22 cellular contexts compared by ENCODE assay signal in the genomic region with DNA sequence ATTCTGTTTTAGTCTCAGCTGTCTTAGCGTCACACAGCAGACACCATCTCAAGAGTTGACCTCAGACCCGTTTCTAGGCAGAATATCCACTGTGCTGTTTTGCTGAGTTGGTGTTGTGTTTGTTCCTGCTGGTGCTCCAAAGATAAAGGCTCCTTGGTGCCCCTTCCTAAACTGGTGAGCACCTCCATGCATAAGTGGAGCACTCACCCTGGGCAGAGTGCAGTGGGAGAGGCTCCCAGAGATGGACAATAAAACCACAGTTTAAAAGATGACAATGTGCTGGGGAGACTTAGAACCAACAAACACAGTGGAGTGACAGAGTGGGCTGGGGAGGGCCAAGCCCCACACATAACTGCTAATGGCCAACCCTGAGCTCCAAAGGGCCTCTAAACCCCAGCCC.
DNase-seq lines count a peak whose midpoint lies in the region; ATAC-seq, FAIRE-seq and TF ChIP-seq lines count a peak whose summit lies in the region.
"Had no signal": no experiment of that assay in that cellular context is flagged by ENCODE, and none has a peak within 500 bp of the region (broad histone marks: within the 10 kb centered on the region; RNA-seq: fewer than 3 reads in every experiment).

No MANE protein-coding gene starts in this region.

- no peaks in the 10 kb centered on the region for H3K9me3 ChIP-seq in HepG2 (ENCODE audit: low read length)
- H3K9me3 ChIP-seq in right lobe of liver = no peaks in the 10 kb centered on the region
- H3K9me3 ChIP-seq in neural progenitor cell (ENCODE audit: low read depth) = no peaks in the 10 kb centered on the region
- H3K9me3 ChIP-seq: A549, Caco-2 had no signal

- no TSS peak for BruUV-seq in HepG2 (replicated peaks; lab: Mats Ljungman, UMichigan)

- 47% methylated on average over 2 of the region's 2 CpGs for WGBS in HepG2 (ENCODE audit: low lambda C conversion rate)
- no CpG with 5 or more reads among the region's 2 CpGs for WGBS in right lobe of liver (ENCODE audit: insufficient coverage, low coverage, low lambda C conversion rate, missing lambda C conversion rate)

- no peak for TF ChIP-seq EP300 in HepG2 (IDR thresholded peaks at IDR 0.05; ENCODE audit: low read depth in 2 of 2, low read length in 2 of 2)
- TF ChIP-seq EP300 in HepG2 (CRISPR knock-in tag; IDR thresholded peaks at IDR 0.05; ENCODE audit: borderline replicate concordance) = no peak

- no peaks in the 10 kb centered on the region for H3K9me3 Mint-ChIP-seq in neural progenitor cell
- no peaks in the 10 kb centered on the region for H3K9me3 Mint-ChIP-seq in nephron progenitor cell
- H3K9me3 Mint-ChIP-seq: CD4-positive, alpha-beta T cell had no signal

- TF ChIP-seq CTCF in HepG2 (CRISPR knock-in tag; IDR thresholded peaks at IDR 0.05) = no peak
- TF ChIP-seq CTCF in right lobe of liver (IDR thresholded peaks at IDR 0.05) = no peak
- TF ChIP-seq CTCF in neural progenitor cell (IDR thresholded peaks at IDR 0.05) = no peak
- no peak for TF ChIP-seq CTCF in nephron progenitor cell (IDR thresholded peaks at IDR 0.05)

- TF ChIP-seq POLR2A in HepG2 (IDR thresholded peaks at IDR 0.05; ENCODE audit: insufficient read depth in 1 of 2, low read depth in 2 of 2, low read length in 2 of 2) (no peak), right lobe of liver (IDR thresholded peaks at IDR 0.05) (no peak)

- ATAC-seq in HepG2 = no peak; the same call in 2 of the 3 replicates
- ATAC-seq in right lobe of liver = no peak
- ATAC-seq: A549 had no signal

- H3K79me2 ChIP-seq in HepG2 (ENCODE audit: insufficient read depth, low read length) = no peaks in the 10 kb centered on the region
- H3K79me2 ChIP-seq in neural progenitor cell (ENCODE audit: low read depth) = no peaks in the 10 kb centered on the region

- H3K27me3 ChIP-seq in HepG2 (ENCODE audit: control insufficient read depth in 1 of 2, insufficient read depth in 2 of 2, low read length in 2 of 2) (peaks cover 0 to 8% of the 10 kb centered on the region in 2 experiments; a peak in 3 of 5 replicates), right lobe of liver (no peaks in the 10 kb centered on the region), neural progenitor cell (no peaks in the 10 kb centered on the region)

- H3K27ac Mint-ChIP-seq in neural progenitor cell (peak overlapping the region; percentile 61), nephron progenitor cell (no peak overlapping the region)
- H3K27ac Mint-ChIP-seq: CD4-positive, alpha-beta T cell had no signal

- H3K27me3 Mint-ChIP-seq in neural progenitor cell (ENCODE audit: insufficient read depth, low read depth) (peaks cover 4% of the 10 kb centered on the region), nephron progenitor cell (ENCODE audit: low read depth, poor library complexity) (peaks cover 2% of the 10 kb centered on the region)

- CTCF ChIA-PET in HepG2 (lab: Yijun Ruan, JAX; ENCODE audit: low intra/inter-chr PET ratio, low total read pairs) = no interaction called here

- H3K4me3 Mint-ChIP-seq in neural progenitor cell (no peak overlapping the region), nephron progenitor cell (no peak overlapping the region)
- H3K4me3 Mint-ChIP-seq: CD4-positive, alpha-beta T cell had no signal

- no peaks in the 10 kb centered on the region for H3F3A ChIP-seq in neural progenitor cell (ENCODE audit: low read depth)

- H4K20me1 ChIP-seq in HepG2 (ENCODE audit: insufficient read depth, low read length) (no peaks in the 10 kb centered on the region), neural progenitor cell (ENCODE audit: low read depth) (no peaks in the 10 kb centered on the region)

- peaks cover 21% of the 10 kb centered on the region for H3K4me1 Mint-ChIP-seq in neural progenitor cell
- peaks cover 25% of the 10 kb centered on the region for H3K4me1 Mint-ChIP-seq in nephron progenitor cell

- H2AFZ ChIP-seq in HepG2 (ENCODE audit: low read length) (no peak overlapping the region), neural progenitor cell (replicated peaks) (no peak overlapping the region)

- H3K4me3 ChIP-seq in HepG2 (replicated peaks in 1 of 3; ENCODE audit: insufficient read depth in 1 of 3, low read depth in 2 of 3, low read length in 3 of 3) (no peak overlapping the region), right lobe of liver (no peak overlapping the region), neural progenitor cell (no peak overlapping the region)
- H3K4me3 ChIP-seq: A549 had no signal

- H3K4me2 ChIP-seq in HepG2 (ENCODE audit: low read depth, low read length) = no peak overlapping the region
- H3K4me2 ChIP-seq in neural progenitor cell = no peak overlapping the region
- H3K4me2 ChIP-seq: A549 had no signal

- H3K9ac ChIP-seq in HepG2 (ENCODE audit: insufficient read depth, low read depth, low read length) (no peak overlapping the region), neural progenitor cell (no peak overlapping the region)

- in situ Hi-C loops in HepG2 (cut with HindIII; ENCODE audit: extremely low pct_ligation_motif_present, low pct_unique_long_range_greater_than_20kb) = loop anchor here (10.0 to 25.0 kb wide), 2 partner anchors 272 to 374 kb away; a partner anchor contains a TSS

- H3K36me3 Mint-ChIP-seq in neural progenitor cell (no peaks in the 10 kb centered on the region), nephron progenitor cell (ENCODE audit: low read depth) (no peaks in the 10 kb centered on the region)

- POLR2A ChIA-PET in HepG2 (lab: Yijun Ruan, JAX) = no interaction called here

- intact Hi-C loops in HepG2 (cut with micrococcal nuclease; ENCODE audit: unreplicated experiment) (no loop called here), right lobe of liver (cut with DNase I) (loop anchor here (10.0 kb wide), 2 partner anchors 272 to 402 kb away; a partner anchor contains a TSS)

- no peak for DNase-seq in HepG2 (ENCODE audit: low spot score)
- no peak for DNase-seq in right lobe of liver
- DNase-seq in neural progenitor cell (ENCODE audit: low spot score) = no peak
- DNase-seq in substantia nigra (lab: John Stamatoyannopoulos, UW) = no peak
- DNase-seq in nephron progenitor cell = no peak
- DNase-seq in D341Med (ENCODE audit: low spot score) = no peak
- DNase-seq in HPDE6-E6E7 (ENCODE audit: extremely low spot score) = no peak
- DNase-seq: AML-193; Caco-2; CD4-positive, alpha-beta T cell; DMS153; DMS79; GDM1; HCEC 1CT; IMR-90; KBM-7 had no signal

- TF ChIP-seq RAD21 in HepG2 (CRISPR knock-in tag; IDR thresholded peaks at IDR 0.05) = no peak

- no peak for FAIRE-seq in HepG2 (lab: Jason Lieb, UNC)
- FAIRE-seq: A549, GM12892, GM18507, H1 had no signal

- H3K27ac ChIP-seq in HepG2 (ENCODE audit: extremely low read length, insufficient read depth, low read length) (no peak overlapping the region), right lobe of liver (no peak overlapping the region), neural progenitor cell (no peak overlapping the region), substantia nigra (ENCODE audit: low read depth, low read length, poor library complexity, severe bottlenecking) (peak overlapping the region; percentile 64)
- H3K27ac ChIP-seq: 22Rv1, A549, C4-2B had no signal

- no peaks in the 10 kb centered on the region for H3K36me3 ChIP-seq in HepG2 (replicated peaks in 1 of 2; ENCODE audit: control insufficient read depth in 1 of 2, insufficient read depth in 2 of 2, low read length in 2 of 2)
- no peaks in the 10 kb centered on the region for H3K36me3 ChIP-seq in right lobe of liver
- no peaks in the 10 kb centered on the region for H3K36me3 ChIP-seq in neural progenitor cell

- H3K4me1 ChIP-seq in HepG2 (ENCODE audit: insufficient read depth, low read length) = peaks cover 19% of the 10 kb centered on the region
- no peaks in the 10 kb centered on the region for H3K4me1 ChIP-seq in right lobe of liver
- peaks cover 3% of the 10 kb centered on the region for H3K4me1 ChIP-seq in neural progenitor cell
- H3K4me1 ChIP-seq: Caco-2 had no signal

TF ChIP-seq in HepG2, 621 proteins besides CTCF, POLR2A, EP300 and RAD21 (continues in another document):
- TF ChIP-seq, protein P1, sequence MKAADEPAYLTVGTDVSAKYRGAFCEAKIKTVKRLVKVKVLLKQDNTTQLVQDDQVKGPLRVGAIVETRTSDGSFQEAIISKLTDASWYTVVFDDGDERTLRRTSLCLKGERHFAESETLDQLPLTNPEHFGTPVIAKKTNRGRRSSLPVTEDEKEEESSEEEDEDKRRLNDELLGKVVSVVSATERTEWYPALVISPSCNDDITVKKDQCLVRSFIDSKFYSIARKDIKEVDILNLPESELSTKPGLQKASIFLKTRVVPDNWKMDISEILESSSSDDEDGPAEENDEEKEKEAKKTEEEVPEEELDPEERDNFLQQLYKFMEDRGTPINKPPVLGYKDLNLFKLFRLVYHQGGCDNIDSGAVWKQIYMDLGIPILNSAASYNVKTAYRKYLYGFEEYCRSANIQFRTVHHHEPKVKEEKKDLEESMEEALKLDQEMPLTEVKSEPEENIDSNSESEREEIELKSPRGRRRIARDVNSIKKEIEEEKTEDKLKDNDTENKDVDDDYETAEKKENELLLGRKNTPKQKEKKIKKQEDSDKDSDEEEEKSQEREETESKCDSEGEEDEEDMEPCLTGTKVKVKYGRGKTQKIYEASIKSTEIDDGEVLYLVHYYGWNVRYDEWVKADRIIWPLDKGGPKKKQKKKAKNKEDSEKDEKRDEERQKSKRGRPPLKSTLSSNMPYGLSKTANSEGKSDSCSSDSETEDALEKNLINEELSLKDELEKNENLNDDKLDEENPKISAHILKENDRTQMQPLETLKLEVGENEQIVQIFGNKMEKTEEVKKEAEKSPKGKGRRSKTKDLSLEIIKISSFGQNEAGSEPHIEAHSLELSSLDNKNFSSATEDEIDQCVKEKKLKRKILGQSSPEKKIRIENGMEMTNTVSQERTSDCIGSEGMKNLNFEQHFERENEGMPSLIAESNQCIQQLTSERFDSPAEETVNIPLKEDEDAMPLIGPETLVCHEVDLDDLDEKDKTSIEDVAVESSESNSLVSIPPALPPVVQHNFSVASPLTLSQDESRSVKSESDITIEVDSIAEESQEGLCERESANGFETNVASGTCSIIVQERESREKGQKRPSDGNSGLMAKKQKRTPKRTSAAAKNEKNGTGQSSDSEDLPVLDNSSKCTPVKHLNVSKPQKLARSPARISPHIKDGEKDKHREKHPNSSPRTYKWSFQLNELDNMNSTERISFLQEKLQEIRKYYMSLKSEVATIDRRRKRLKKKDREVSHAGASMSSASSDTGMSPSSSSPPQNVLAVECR (CRISPR knock-in tag; IDR thresholded peaks at IDR 0.05; ENCODE audit: borderline replicate concordance) = no peak
- TF ChIP-seq, protein P2, sequence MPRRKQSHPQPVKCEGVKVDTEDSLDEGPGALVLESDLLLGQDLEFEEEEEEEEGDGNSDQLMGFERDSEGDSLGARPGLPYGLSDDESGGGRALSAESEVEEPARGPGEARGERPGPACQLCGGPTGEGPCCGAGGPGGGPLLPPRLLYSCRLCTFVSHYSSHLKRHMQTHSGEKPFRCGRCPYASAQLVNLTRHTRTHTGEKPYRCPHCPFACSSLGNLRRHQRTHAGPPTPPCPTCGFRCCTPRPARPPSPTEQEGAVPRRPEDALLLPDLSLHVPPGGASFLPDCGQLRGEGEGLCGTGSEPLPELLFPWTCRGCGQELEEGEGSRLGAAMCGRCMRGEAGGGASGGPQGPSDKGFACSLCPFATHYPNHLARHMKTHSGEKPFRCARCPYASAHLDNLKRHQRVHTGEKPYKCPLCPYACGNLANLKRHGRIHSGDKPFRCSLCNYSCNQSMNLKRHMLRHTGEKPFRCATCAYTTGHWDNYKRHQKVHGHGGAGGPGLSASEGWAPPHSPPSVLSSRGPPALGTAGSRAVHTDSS (CRISPR knock-in tag; conservative IDR thresholded peaks at IDR 0.05) = no peak
